8 cellular contexts compared by ENCODE assay signal in genomic region chr11:16613401-16614381, GRCh38.
DNase-seq lines count a peak whose midpoint lies in the region; ATAC-seq and FAIRE-seq lines count a peak whose summit lies in the region.

No MANE protein-coding gene starts in this region.

- DNase-seq in DMS153 (lab: John Stamatoyannopoulos, UW) = peak; percentile 94
- DNase-seq in HTR-8/SVneo (ENCODE audit: insufficient read length, low spot score) = peak; percentile 85
- DNase-seq in NOMO-1 (lab: John Stamatoyannopoulos, UW; ENCODE audit: unreplicated experiment in 2 of 2) = peak; percentile 55 to 70
- DNase-seq in activated T-cell treated with anti-CD3 and anti-CD28 coated beads for 48 hours (ENCODE audit: low read depth) = peak; percentile 65
- peak; percentile 69 for DNase-seq in fibroblast of gingiva (ENCODE audit: low read depth)
- peak; percentile 85 for DNase-seq in myocyte (ENCODE audit: low read depth)
- DNase-seq in stimulated activated naive CD8-positive, alpha-beta T cell treated with anti-CD3 and anti-CD28 coated beads, Interleukin-15, Interleukin-2, amounts not matched to agents 100 U/mL and 50 U/mL, for 24 hours = peak; percentile 76

- FAIRE-seq in HTR-8/SVneo (lab: Jason Lieb, UNC) = peak; percentile 91

- peak; percentile 99 for ATAC-seq in GM21526 (IDR thresholded peaks at IDR 0.05; ENCODE audit: low FRiP score, unreplicated experiment)
- peak; percentile 90 for ATAC-seq in stimulated activated naive CD8-positive, alpha-beta T cell treated with anti-CD3 and anti-CD28 coated beads, Interleukin-15, Interleukin-2, amounts not matched to agents 100 U/mL and 50 U/mL, for 24 hours

Comparison
In these comparisons a context has a peak if more than half of its experiments do, and no peak if none do; other contexts are left out.
1. Peak in every context shown above with its lines: DNase-seq and ATAC-seq.